In genomic region chr5:33531796-33532195, GRCh38 we compare ENCODE assay signal across 15 cellular contexts.
DNase-seq lines count a peak whose midpoint lies in the region; ATAC-seq and TF ChIP-seq lines count a peak whose summit lies in the region.
"Had no signal": no experiment of that assay in that cellular context is flagged by ENCODE, and none has a peak within 500 bp of the region (broad histone marks: within the 10 kb centered on the region; RNA-seq: fewer than 3 reads in every experiment).

No MANE protein-coding gene starts in this region.

- H3K4me3 Mint-ChIP-seq in CD4-positive, alpha-beta T cell = no peak overlapping the region
- H3K4me3 Mint-ChIP-seq: CD4-positive, CD25-positive, alpha-beta regulatory T cell; HFFc6 had no signal

- intact Hi-C loops in CD4-positive, alpha-beta T cell (cut with DNase I, micrococcal nuclease) = no loop called here

- H3K9me3 Mint-ChIP-seq in CD4-positive, alpha-beta T cell = no peaks in the 10 kb centered on the region
- H3K9me3 Mint-ChIP-seq: HFFc6 had no signal

- no peak for ATAC-seq in CD4-positive, alpha-beta T cell (ENCODE audit: poor library complexity)
- ATAC-seq in HG03565 (IDR thresholded peaks at IDR 0.05; ENCODE audit: unreplicated experiment) = no peak
- ATAC-seq: HCT116 had no signal

- H3K27ac ChIP-seq in CD4-positive, alpha-beta T cell (ENCODE audit: low read depth, low read length) = no peak overlapping the region

- CTCF ChIA-PET in CD4-positive, alpha-beta T cell (lab: Charles Lee) = no interaction called here

- no peaks in the 10 kb centered on the region for H3K27me3 ChIP-seq in CD4-positive, alpha-beta T cell (ENCODE audit: control insufficient read depth, insufficient read depth, low read length)

- H3K4me1 Mint-ChIP-seq in CD4-positive, alpha-beta T cell (ENCODE audit: low read depth) = no peaks in the 10 kb centered on the region
- H3K4me1 Mint-ChIP-seq: CD4-positive, CD25-positive, alpha-beta regulatory T cell had no signal

- POLR2A ChIA-PET in CD4-positive, alpha-beta T cell (lab: Charles Lee) = no interaction called here

- TF ChIP-seq CTCF in CD4-positive, alpha-beta T cell (IDR thresholded peaks at IDR 0.05) = no peak

- H3K27me3 Mint-ChIP-seq in CD4-positive, alpha-beta T cell = no peaks in the 10 kb centered on the region

- DNase-seq in COLO829 (ENCODE audit: low spot score) (peak; percentile 35), foreskin melanocyte (peak; percentile 86), midbrain (lab: John Stamatoyannopoulos, UW) (peak; percentile 23), NCI-H2081 (lab: John Stamatoyannopoulos, UW) (no peak)
- DNase-seq in CD4-positive, alpha-beta T cell = no peak
- DNase-seq: BE2C; Calu3; CD4-positive, CD25-positive, alpha-beta regulatory T cell; DMS79 treated with DMSO at 0.1 percent for 48 hours; GF-D8; GOT3; H7; HFFc6 had no signal

- H3K27ac Mint-ChIP-seq in CD4-positive, alpha-beta T cell = no peak overlapping the region
- H3K27ac Mint-ChIP-seq: CD4-positive, CD25-positive, alpha-beta regulatory T cell; HFFc6 had no signal

- H3K9me3 ChIP-seq in CD4-positive, alpha-beta T cell (ENCODE audit: control insufficient read depth, low read length) = no peaks in the 10 kb centered on the region
- H3K9me3 ChIP-seq: BE2C had no signal

- H3K36me3 Mint-ChIP-seq in CD4-positive, alpha-beta T cell (ENCODE audit: low read depth) = no peaks in the 10 kb centered on the region
- H3K36me3 Mint-ChIP-seq: CD4-positive, CD25-positive, alpha-beta regulatory T cell had no signal

Comparison
In these comparisons a context has a peak if more than half of its experiments do, and no peak if none do; other contexts are left out.
1. DNase-seq: peak in COLO829 (single experiment), foreskin melanocyte (single experiment) and midbrain (single experiment); none in CD4-positive, alpha-beta T cell (0 of 10) and NCI-H2081 (0 of 2).